19 cellular contexts compared by ENCODE assay signal in genomic region chr9:117116084-117116483, GRCh38.
DNase-seq lines count a peak whose midpoint lies in the region; ATAC-seq and TF ChIP-seq lines count a peak whose summit lies in the region.
"Had no signal": no experiment of that assay in that cellular context is flagged by ENCODE, and none has a peak within 500 bp of the region (broad histone marks: within the 10 kb centered on the region; RNA-seq: fewer than 3 reads in every experiment).

No MANE protein-coding gene starts in this region.

- no peak overlapping the region for H3K4me3 Mint-ChIP-seq in Caco-2 (ENCODE audit: unreplicated experiment)
- H3K4me3 Mint-ChIP-seq in stimulated activated memory B cell treated with anti-CD40 and anti-IgM and Interleukin-4, amounts not matched to agents 10 μg/mL and 1 μg/mL and 100 μg/mL, for 72 hours: no peak overlapping the region
- H3K4me3 Mint-ChIP-seq in activated naive CD4-positive, alpha-beta T cell treated with anti-CD3 and anti-CD28 coated beads, Interleukin-2, amount 10 ng/mL, durations not matched to agents 7 days and 5 days: no peak overlapping the region
- H3K4me3 Mint-ChIP-seq: activated CD8-positive, alpha-beta T cell treated with anti-CD3 and anti-CD28 coated beads, Interleukin-2, amount 10 ng/mL, durations not matched to agents 7 days and 5 days; activated T-helper 1 cell treated with anti-CD3 and anti-CD28 coated beads, Interleukin-12 subunit alpha, Interleukin-12 subunit beta, Interleukin-2, Interleukin-4 antibody, amounts not matched to agents 30 ng/mL and 10 ng/mL and 1 ng/mL, durations not matched to agents 14 hours and 24 hours and 36 hours; central memory CD8-positive, alpha-beta T cell; nephron had no signal

- POLR2A ChIA-PET in Caco-2 (lab: Charles Lee): no interaction called here

- H3K36me3 Mint-ChIP-seq in Caco-2 (ENCODE audit: insufficient read depth, unreplicated experiment): no peaks in the 10 kb centered on the region
- H3K36me3 Mint-ChIP-seq in stimulated activated memory B cell treated with anti-CD40 and anti-IgM and Interleukin-4, amounts not matched to agents 10 μg/mL and 1 μg/mL and 100 μg/mL, for 72 hours: no peaks in the 10 kb centered on the region
- H3K36me3 Mint-ChIP-seq in activated naive CD4-positive, alpha-beta T cell treated with anti-CD3 and anti-CD28 coated beads, Interleukin-2, amount 10 ng/mL, durations not matched to agents 7 days and 5 days: no peaks in the 10 kb centered on the region

- H3K27me3 ChIP-seq in MM.1S (replicated peaks; ENCODE audit: insufficient read depth, low read length) (no peaks in the 10 kb centered on the region), Caco-2 (replicated peaks; ENCODE audit: control insufficient read depth, insufficient read depth, low read length) (no peaks in the 10 kb centered on the region), HAP-1 (ENCODE audit: low read depth) (no peaks in the 10 kb centered on the region)
- H3K27me3 ChIP-seq: heart left ventricle, Peyer's patch had no signal

- TF ChIP-seq POLR2A in GM18505 (IDR thresholded peaks at IDR 0.05; ENCODE audit: borderline replicate concordance, extremely low read depth, insufficient read depth, insufficient read length): no peak

- H3K4me1 ChIP-seq in MM.1S (ENCODE audit: low read length) (no peaks in the 10 kb centered on the region), Caco-2 (no peaks in the 10 kb centered on the region), HAP-1 (no peaks in the 10 kb centered on the region)
- H3K4me1 ChIP-seq: heart left ventricle, Peyer's patch had no signal

- no peaks in the 10 kb centered on the region for H3K4me1 Mint-ChIP-seq in Caco-2 (ENCODE audit: low read depth, unreplicated experiment)
- H3K4me1 Mint-ChIP-seq in stimulated activated memory B cell treated with anti-CD40 and anti-IgM and Interleukin-4, amounts not matched to agents 10 μg/mL and 1 μg/mL and 100 μg/mL, for 72 hours: no peaks in the 10 kb centered on the region
- no peaks in the 10 kb centered on the region for H3K4me1 Mint-ChIP-seq in activated naive CD4-positive, alpha-beta T cell treated with anti-CD3 and anti-CD28 coated beads, Interleukin-2, amount 10 ng/mL, durations not matched to agents 7 days and 5 days
- H3K4me1 Mint-ChIP-seq: central memory CD8-positive, alpha-beta T cell; nephron had no signal

- CTCF ChIA-PET in Caco-2 (lab: Charles Lee): no interaction called here
- CTCF ChIA-PET in activated naive CD4-positive, alpha-beta T cell treated with anti-CD3 and anti-CD28 coated beads, Interleukin-2, amount 10 ng/mL, durations not matched to agents 7 days and 5 days (lab: Charles Lee): interaction anchor here (0.6 kb wide), 1 partner anchor 83 kb away, joined by 3 read pairs; no protein-coding TSS in a partner anchor

- H3K79me2 ChIP-seq in MM.1S (ENCODE audit: low read length): no peaks in the 10 kb centered on the region

- H3K4me3 ChIP-seq in MM.1S (ENCODE audit: low read length) (no peak overlapping the region), Caco-2 (ENCODE audit: low read depth, low read length) (no peak overlapping the region), HAP-1 (no peak overlapping the region)
- H3K4me3 ChIP-seq: heart left ventricle, Peyer's patch had no signal

- BruUV-seq in Caco-2 (replicated peaks; lab: Mats Ljungman, UMichigan): no TSS peak

- peak; percentile 10 for DNase-seq in MM.1S
- no peak for DNase-seq in Caco-2
- no peak for DNase-seq in activated naive CD4-positive, alpha-beta T cell treated with anti-CD3 and anti-CD28 coated beads, Interleukin-2, amount 10 ng/mL, durations not matched to agents 7 days and 5 days
- DNase-seq in HAP-1 (ENCODE audit: low spot score in 2 of 2): no peak
- DNase-seq: activated CD8-positive, alpha-beta T cell treated with anti-CD3 and anti-CD28 coated beads, Interleukin-2, amount 10 ng/mL, durations not matched to agents 7 days and 5 days; effector memory CD4-positive, alpha-beta T cell; GF-D8; heart left ventricle; islet precursor cell; mesenchymal stem cell; NCI-H748 treated with DMSO at 0.1 percent for 48 hours; Peyer's patch had no signal

- TF ChIP-seq CTCF in MM.1S (IDR thresholded peaks at IDR 0.05; ENCODE audit: low read length): no peak
- TF ChIP-seq CTCF in Caco-2 (IDR thresholded peaks at IDR 0.05; ENCODE audit: insufficient read depth in 1 of 2, low read depth in 1 of 2, low read length in 1 of 2, severe bottlenecking in 1 of 2, unreplicated experiment in 1 of 2): no peak

- peak; percentile 81 for ATAC-seq in GM18505 (IDR thresholded peaks at IDR 0.05; ENCODE audit: unreplicated experiment)
- ATAC-seq in GM21390 (IDR thresholded peaks at IDR 0.05; ENCODE audit: unreplicated experiment): peak; percentile 93
- ATAC-seq in HG02938 (IDR thresholded peaks at IDR 0.05; ENCODE audit: unreplicated experiment): peak; percentile 92
- no peak for ATAC-seq in stimulated activated memory B cell treated with anti-CD40 and anti-IgM and Interleukin-4, amounts not matched to agents 10 μg/mL and 1 μg/mL and 100 μg/mL, for 72 hours
- ATAC-seq: activated CD8-positive, alpha-beta T cell treated with anti-CD3 and anti-CD28 coated beads, Interleukin-2, amount 10 ng/mL, durations not matched to agents 7 days and 5 days; heart left ventricle had no signal

- H2AFZ ChIP-seq in MM.1S (ENCODE audit: low read length): no peak overlapping the region

- H3K27ac Mint-ChIP-seq in Caco-2 (ENCODE audit: unreplicated experiment): no peak overlapping the region
- no peak overlapping the region for H3K27ac Mint-ChIP-seq in stimulated activated memory B cell treated with anti-CD40 and anti-IgM and Interleukin-4, amounts not matched to agents 10 μg/mL and 1 μg/mL and 100 μg/mL, for 72 hours
- no peak overlapping the region for H3K27ac Mint-ChIP-seq in activated naive CD4-positive, alpha-beta T cell treated with anti-CD3 and anti-CD28 coated beads, Interleukin-2, amount 10 ng/mL, durations not matched to agents 7 days and 5 days
- H3K27ac Mint-ChIP-seq: activated CD8-positive, alpha-beta T cell treated with anti-CD3 and anti-CD28 coated beads, Interleukin-2, amount 10 ng/mL, durations not matched to agents 7 days and 5 days; activated T-helper 1 cell treated with anti-CD3 and anti-CD28 coated beads, Interleukin-12 subunit alpha, Interleukin-12 subunit beta, Interleukin-2, Interleukin-4 antibody, amounts not matched to agents 30 ng/mL and 10 ng/mL and 1 ng/mL, durations not matched to agents 14 hours and 24 hours and 36 hours; nephron had no signal

- no peaks in the 10 kb centered on the region for H3K9me3 Mint-ChIP-seq in Caco-2 (ENCODE audit: unreplicated experiment)
- peaks cover 5% of the 10 kb centered on the region for H3K9me3 Mint-ChIP-seq in stimulated activated memory B cell treated with anti-CD40 and anti-IgM and Interleukin-4, amounts not matched to agents 10 μg/mL and 1 μg/mL and 100 μg/mL, for 72 hours
- peaks cover 2% of the 10 kb centered on the region for H3K9me3 Mint-ChIP-seq in activated naive CD4-positive, alpha-beta T cell treated with anti-CD3 and anti-CD28 coated beads, Interleukin-2, amount 10 ng/mL, durations not matched to agents 7 days and 5 days

- H3K36me3 ChIP-seq in MM.1S (replicated peaks; ENCODE audit: insufficient read depth, low read length) (no peaks in the 10 kb centered on the region), Caco-2 (ENCODE audit: control insufficient read depth, insufficient read depth, low read length) (no peaks in the 10 kb centered on the region), HAP-1 (replicated peaks) (no peaks in the 10 kb centered on the region)
- H3K36me3 ChIP-seq: heart left ventricle, Peyer's patch had no signal

- peaks cover 6% of the 10 kb centered on the region for H3K27me3 Mint-ChIP-seq in Caco-2 (ENCODE audit: insufficient read depth, unreplicated experiment)
- H3K27me3 Mint-ChIP-seq in stimulated activated memory B cell treated with anti-CD40 and anti-IgM and Interleukin-4, amounts not matched to agents 10 μg/mL and 1 μg/mL and 100 μg/mL, for 72 hours: no peaks in the 10 kb centered on the region
- no peaks in the 10 kb centered on the region for H3K27me3 Mint-ChIP-seq in activated naive CD4-positive, alpha-beta T cell treated with anti-CD3 and anti-CD28 coated beads, Interleukin-2, amount 10 ng/mL, durations not matched to agents 7 days and 5 days
- H3K27me3 Mint-ChIP-seq: central memory CD8-positive, alpha-beta T cell had no signal

- in situ Hi-C loops in HAP-1 (cut with MboI; ENCODE audit: low sequenced_read_pairs): no loop called here

- H3F3A ChIP-seq in MM.1S (ENCODE audit: insufficient read depth, low read length): no peaks in the 10 kb centered on the region

- H4K20me1 ChIP-seq in MM.1S (ENCODE audit: insufficient read depth, low read length): no peaks in the 10 kb centered on the region

- H3K27ac ChIP-seq in MM.1S (ENCODE audit: low read length): no peak overlapping the region
- H3K27ac ChIP-seq: heart left ventricle, Peyer's patch had no signal

- intact Hi-C loops in Caco-2 (cut with micrococcal nuclease; ENCODE audit: unreplicated experiment): no loop called here

- H3K4me2 ChIP-seq in MM.1S (ENCODE audit: low read depth, low read length): no peak overlapping the region

- no peak overlapping the region for H3K9ac ChIP-seq in MM.1S (ENCODE audit: low read length)

- H3K9me3 ChIP-seq in MM.1S (replicated peaks; ENCODE audit: insufficient read depth, low read length) (no peaks in the 10 kb centered on the region), Caco-2 (no peaks in the 10 kb centered on the region), HAP-1 (no peaks in the 10 kb centered on the region)
- H3K9me3 ChIP-seq: heart left ventricle, Peyer's patch had no signal

- H3K9me2 ChIP-seq in MM.1S (replicated peaks; ENCODE audit: insufficient read depth, low read length): no peaks in the 10 kb centered on the region
